ENCODE assay signal across 8 cellular contexts in genomic region chr19:41175825-41176734, GRCh38. TPM values are rescaled to one million over a fixed set of nuclear protein-coding genes. Genes with fewer than 3 reads are reported as not detected.
DNase-seq lines count a peak whose midpoint lies in the region; ATAC-seq lines count a peak whose summit lies in the region.

No MANE protein-coding gene starts in this region.

- no peak for ATAC-seq in HG02642 (IDR thresholded peaks at IDR 0.05; ENCODE audit: poor library complexity, unreplicated experiment)
- no peak for ATAC-seq in HG03159 (IDR thresholded peaks at IDR 0.05; ENCODE audit: unreplicated experiment)

- H3K4me3 ChIP-seq in SJCRH30 (no peak overlapping the region), adipocyte (ENCODE audit: low read length) (no peak overlapping the region), iPS-18a (ENCODE audit: low read length) (peak overlapping the region; percentile 53)

- no peaks in the 10 kb centered on the region for H3K36me3 ChIP-seq in SJCRH30
- no peaks in the 10 kb centered on the region for H3K36me3 ChIP-seq in adipocyte (ENCODE audit: control insufficient read depth, insufficient read depth, low read length, severe bottlenecking)
- H3K36me3 ChIP-seq in iPS-18a (ENCODE audit: control insufficient read depth, low read depth, low read length): no peaks in the 10 kb centered on the region

- no peak overlapping the region for H3K27ac ChIP-seq in SJCRH30
- H3K27ac ChIP-seq in iPS-18a (ENCODE audit: low read length): peak overlapping the region; percentile 68

- H3K9me3 ChIP-seq in SJCRH30 (replicated peaks) (no peaks in the 10 kb centered on the region), adipocyte (ENCODE audit: control insufficient read depth, low read length) (no peaks in the 10 kb centered on the region), iPS-18a (ENCODE audit: control insufficient read depth, low read depth, low read length) (no peaks in the 10 kb centered on the region)

- peak overlapping the region; percentile 58 for H3K9ac ChIP-seq in adipocyte (ENCODE audit: low read length)
- H3K9ac ChIP-seq in iPS-18a (ENCODE audit: low read length): peak overlapping the region; percentile 29

- H3K27me3 ChIP-seq in SJCRH30: peaks cover 6% of the 10 kb centered on the region
- H3K27me3 ChIP-seq in adipocyte (replicated peaks; ENCODE audit: control insufficient read depth, insufficient read depth, low read length): no peaks in the 10 kb centered on the region
- H3K27me3 ChIP-seq in iPS-18a (ENCODE audit: control insufficient read depth, insufficient read depth, low read length): no peaks in the 10 kb centered on the region

- DNase-seq in H4 (ENCODE audit: low spot score) (peak; percentile 84), SJCRH30 (peak; percentile 29 to 39), adipocyte (ENCODE audit: low read depth) (peak; percentile 85), germinal center (ENCODE audit: low spot score) (no peak)
- peak; percentile 62 for DNase-seq in stimulated activated CD4-positive, alpha-beta T cell treated with anti-CD3 and anti-CD28 coated beads, Interleukin-15, amount 100 ng/mL, for 24 hours

- H3K4me1 ChIP-seq in SJCRH30 (peaks cover 4% of the 10 kb centered on the region; the same call in 1 of the 2 replicates), adipocyte (ENCODE audit: control insufficient read depth, insufficient read depth, low read length) (peaks cover 9% of the 10 kb centered on the region), iPS-18a (ENCODE audit: control insufficient read depth, low read depth, low read length) (peaks cover 14% of the 10 kb centered on the region)

RNA-seq across cellular contexts. Expression of gene CYP2S1, which starts 16.9 kb away (rescaled TPM):
- total RNA-seq in H4 (2014; rRNA removed; shearing (Covaris generic)): 3.0 and 4.1 TPM in 2 replicates
- not detected in 2 replicates for total RNA-seq in SJCRH30 (2014; rRNA removed; shearing (Covaris generic))

RNA-seq across cellular contexts. Expression of gene AXL, which starts 42.9 kb away (rescaled TPM):
- 97.8 and 105 TPM in 2 replicates for total RNA-seq in H4 (2014; rRNA removed; shearing (Covaris generic))
- 24.1 and 25.1 TPM in 2 replicates for total RNA-seq in SJCRH30 (2014; rRNA removed; shearing (Covaris generic))
